Comparison of ENCODE assay signal across 25 cellular contexts in genomic region chrX:9997041-9997440, GRCh38. TPM values are rescaled to one million over a fixed set of nuclear protein-coding genes. Genes with fewer than 3 reads are reported as not detected.
DNase-seq lines count a peak whose midpoint lies in the region; ATAC-seq and TF ChIP-seq lines count a peak whose summit lies in the region.
"Had no signal": no experiment of that assay in that cellular context is flagged by ENCODE, and none has a peak within 500 bp of the region (broad histone marks: within the 10 kb centered on the region; RNA-seq: fewer than 3 reads in every experiment).

No MANE protein-coding gene starts in this region.

- 91 to 93% methylated on average over 9 of the region's 9 CpGs for WGBS in aorta, 2 donors
- 85% methylated on average over 8 of the region's 9 CpGs for WGBS in suprapubic skin

- H3K4me1 Mint-ChIP-seq in T-helper 1 cell treated with Interleukin-12 subunit alpha and Interleukin-12 subunit beta and Interleukin-4 antibody, amounts not matched to agents 30 μg/mL and 1 μg/mL, for 36 hours (ENCODE audit: low read depth) = peaks cover 15% of the 10 kb centered on the region
- H3K4me1 Mint-ChIP-seq in activated T-helper 17 cell treated with anti-CD3 and anti-CD28 coated beads, Interleukin-2, amount 50 U/mL, for 72 hours = no peaks in the 10 kb centered on the region
- no peaks in the 10 kb centered on the region for H3K4me1 Mint-ChIP-seq in glutamatergic neuron (ENCODE audit: low read depth, unreplicated experiment)

- intact Hi-C loops in aorta (cut with DNase I) = loop anchor here (1.0 to 10.0 kb wide), 3 partner anchors 112 to 122 kb away; no protein-coding TSS in a partner anchor

- ATAC-seq in activated T-helper 17 cell treated with anti-CD3 and anti-CD28 coated beads, Interleukin-2, amount 50 U/mL, for 72 hours (replicated peaks) = no peak
- peak; percentile 24 for ATAC-seq in omental fat pad (ENCODE audit: low FRiP score)
- no peak for ATAC-seq in aorta (ENCODE audit: low FRiP score)

- H3K4me3 ChIP-seq in aorta (ENCODE audit: low read length in 2 of 2) (no peak overlapping the region), suprapubic skin (no peak overlapping the region)
- H3K4me3 ChIP-seq: BLaER1 treated with 17β-estradiol and CSF1 and Interleukin-3, amounts not matched to agents 10 nM and 100 nM had no signal

- TF ChIP-seq CTCF in omental fat pad (IDR thresholded peaks at IDR 0.05) (no peak), glutamatergic neuron (IDR thresholded peaks at IDR 0.05; ENCODE audit: partially characterized antibody, unreplicated experiment) (no peak), suprapubic skin (IDR thresholded peaks at IDR 0.05) (no peak)

- DNase-seq in T-helper 1 cell = no peak
- DNase-seq in ELF-1 (ENCODE audit: low read depth, low spot score) = peak; percentile 67
- no peak for DNase-seq in omental fat pad (ENCODE audit: low spot score)
- no peak for DNase-seq in aorta
- no peak for DNase-seq in glutamatergic neuron
- DNase-seq in suprapubic skin (ENCODE audit: low spot score in 2 of 2) = no peak
- DNase-seq: DND-41, KBM-7, NCI-H1092 treated with DMSO at 0.1 percent for 48 hours, NCI-H1436 treated with DMSO at 0.1 percent for 48 hours, NCI-H2029, NCI-H226, NCI-H510A treated with DMSO at 0.1 percent for 48 hours, NCI-H748 treated with DMSO at 0.1 percent for 48 hours, SHP77 treated with DMSO at 0.1 percent for 48 hours had no signal

- TF ChIP-seq POLR2A in suprapubic skin (IDR thresholded peaks at IDR 0.05) = no peak

- no peaks in the 10 kb centered on the region for H3K27me3 ChIP-seq in aorta (ENCODE audit: control insufficient read depth in 1 of 2, insufficient read depth in 2 of 2, low read length in 1 of 2)
- H3K27me3 ChIP-seq in suprapubic skin = no peaks in the 10 kb centered on the region
- H3K27me3 ChIP-seq: BLaER1 treated with 17β-estradiol and CSF1 and Interleukin-3, amounts not matched to agents 10 nM and 100 nM had no signal

- H3K27ac ChIP-seq in aorta (ENCODE audit: low read depth in 1 of 2, low read length in 2 of 2) = no peak overlapping the region
- no peak overlapping the region for H3K27ac ChIP-seq in suprapubic skin
- H3K27ac ChIP-seq: 22Rv1; BLaER1 treated with 17β-estradiol and CSF1 and Interleukin-3, amounts not matched to agents 10 nM and 100 nM; HL-60; RWPE1 had no signal

- H3K9me3 Mint-ChIP-seq in T-helper 1 cell treated with Interleukin-12 subunit alpha and Interleukin-12 subunit beta and Interleukin-4 antibody, amounts not matched to agents 30 μg/mL and 1 μg/mL, for 36 hours = no peaks in the 10 kb centered on the region
- H3K9me3 Mint-ChIP-seq in activated T-helper 17 cell treated with anti-CD3 and anti-CD28 coated beads, Interleukin-2, amount 50 U/mL, for 72 hours = no peaks in the 10 kb centered on the region
- no peaks in the 10 kb centered on the region for H3K9me3 Mint-ChIP-seq in glutamatergic neuron (ENCODE audit: unreplicated experiment)
- H3K9me3 Mint-ChIP-seq: CD4-positive, alpha-beta memory T cell had no signal

- H3K9me3 ChIP-seq in aorta (ENCODE audit: control insufficient read depth, low read length) (no peaks in the 10 kb centered on the region), suprapubic skin (no peaks in the 10 kb centered on the region)
- H3K9me3 ChIP-seq: BLaER1 treated with 17β-estradiol and CSF1 and Interleukin-3, amounts not matched to agents 10 nM and 100 nM had no signal

- no peak for TF ChIP-seq EP300 in suprapubic skin (IDR thresholded peaks at IDR 0.05)

- H3K36me3 ChIP-seq in aorta (ENCODE audit: control insufficient read depth in 1 of 2, insufficient read depth in 2 of 2, low read length in 1 of 2) = no peaks in the 10 kb centered on the region
- H3K36me3 ChIP-seq in suprapubic skin = no peaks in the 10 kb centered on the region
- H3K36me3 ChIP-seq: BLaER1 treated with 17β-estradiol and CSF1 and Interleukin-3, amounts not matched to agents 10 nM and 100 nM had no signal

- no peaks in the 10 kb centered on the region for H3K36me3 Mint-ChIP-seq in T-helper 1 cell treated with Interleukin-12 subunit alpha and Interleukin-12 subunit beta and Interleukin-4 antibody, amounts not matched to agents 30 μg/mL and 1 μg/mL, for 36 hours (ENCODE audit: low read depth)
- H3K36me3 Mint-ChIP-seq in activated T-helper 17 cell treated with anti-CD3 and anti-CD28 coated beads, Interleukin-2, amount 50 U/mL, for 72 hours (ENCODE audit: low read depth) = no peaks in the 10 kb centered on the region
- no peaks in the 10 kb centered on the region for H3K36me3 Mint-ChIP-seq in glutamatergic neuron (ENCODE audit: unreplicated experiment)
- H3K36me3 Mint-ChIP-seq: CD4-positive, alpha-beta memory T cell had no signal

- H3K27me3 Mint-ChIP-seq in T-helper 1 cell treated with Interleukin-12 subunit alpha and Interleukin-12 subunit beta and Interleukin-4 antibody, amounts not matched to agents 30 μg/mL and 1 μg/mL, for 36 hours (ENCODE audit: low read depth) = no peaks in the 10 kb centered on the region
- no peaks in the 10 kb centered on the region for H3K27me3 Mint-ChIP-seq in activated T-helper 17 cell treated with anti-CD3 and anti-CD28 coated beads, Interleukin-2, amount 50 U/mL, for 72 hours
- no peaks in the 10 kb centered on the region for H3K27me3 Mint-ChIP-seq in glutamatergic neuron (ENCODE audit: unreplicated experiment)
- H3K27me3 Mint-ChIP-seq: CD4-positive, alpha-beta memory T cell had no signal

- H3K4me1 ChIP-seq in aorta (ENCODE audit: control insufficient read depth in 1 of 2, insufficient read depth in 2 of 2, low read length in 2 of 2) (no peaks in the 10 kb centered on the region), suprapubic skin (no peaks in the 10 kb centered on the region)

- peak overlapping the region; percentile 75 for H3K27ac Mint-ChIP-seq in T-helper 1 cell treated with Interleukin-12 subunit alpha and Interleukin-12 subunit beta and Interleukin-4 antibody, amounts not matched to agents 30 μg/mL and 1 μg/mL, for 36 hours
- H3K27ac Mint-ChIP-seq in activated T-helper 17 cell treated with anti-CD3 and anti-CD28 coated beads, Interleukin-2, amount 50 U/mL, for 72 hours = peak overlapping the region; percentile 73
- no peak overlapping the region for H3K27ac Mint-ChIP-seq in glutamatergic neuron (ENCODE audit: unreplicated experiment)

- no peak overlapping the region for H3K4me3 Mint-ChIP-seq in T-helper 1 cell treated with Interleukin-12 subunit alpha and Interleukin-12 subunit beta and Interleukin-4 antibody, amounts not matched to agents 30 μg/mL and 1 μg/mL, for 36 hours
- peak overlapping the region; percentile 56 for H3K4me3 Mint-ChIP-seq in activated T-helper 17 cell treated with anti-CD3 and anti-CD28 coated beads, Interleukin-2, amount 50 U/mL, for 72 hours
- H3K4me3 Mint-ChIP-seq in glutamatergic neuron (ENCODE audit: unreplicated experiment) = no peak overlapping the region

RNA-seq across cellular contexts. Expression of gene CLDN34, which starts 29.9 kb away (rescaled TPM):
- not detected for total RNA-seq in activated T-helper 17 cell treated with anti-CD3 and anti-CD28 coated beads, Interleukin-2, amount 50 U/mL, for 72 hours
- not detected for total RNA-seq in omental fat pad
- under 1 TPM in 1 of 2 donors, not detected in 1; 0.36 TPM for total RNA-seq in aorta
- not detected for polyA plus RNA-seq in aorta
- total RNA-seq in glutamatergic neuron (ENCODE audit: unreplicated experiment) = not detected
- 1 to 10 TPM in 2 of 4 donors, not detected in 2; 1.1 to 2.3 TPM for total RNA-seq in suprapubic skin
- total RNA-seq: CD4-positive, alpha-beta memory T cell; G401; H4; HT-29 had no signal
- polyA plus RNA-seq: CD4-positive, alpha-beta memory T cell had no signal
